Comparison of ENCODE assay signal across 9 cellular contexts in genomic region chr12:46472893-46473633, GRCh38.
DNase-seq lines count a peak whose midpoint lies in the region; ATAC-seq, FAIRE-seq and TF ChIP-seq lines count a peak whose summit lies in the region.
"Had no signal": no experiment of that assay in that cellular context is flagged by ENCODE, and none has a peak within 500 bp of the region (broad histone marks: within the 10 kb centered on the region; RNA-seq: fewer than 3 reads in every experiment).

No MANE protein-coding gene starts in this region.

- WGBS in pancreas, 2 donors = 7 to 9% methylated on average over 4 of the region's 4 CpGs

- H3K4me3 ChIP-seq in GM08714 (ENCODE audit: low read length) (0 out of 2 replicates have a peak overlapping the region, but pooled peaks have one; percentile 57), coronary artery (no peak overlapping the region), pancreas (no peak overlapping the region), Karpas-422 (ENCODE audit: low read length) (no peak overlapping the region)

- TF ChIP-seq CTCF in coronary artery (IDR thresholded peaks at IDR 0.05) (no peak), pancreas (IDR thresholded peaks at IDR 0.05) (no peak), nephron progenitor cell (IDR thresholded peaks at IDR 0.05) (no peak)

- H3K27me3 ChIP-seq in pancreas = no peaks in the 10 kb centered on the region
- H3K27me3 ChIP-seq in Karpas-422 (ENCODE audit: low read length) = no peaks in the 10 kb centered on the region

- DNase-seq in NCI-H2081 (lab: John Stamatoyannopoulos, UW) = peak; percentile 47 to 72
- no peak for DNase-seq in coronary artery (ENCODE audit: low spot score)
- DNase-seq in pancreas = peak in 1 of 6 donors; percentile 19
- DNase-seq in activated CD4-positive, alpha-beta T cell treated with anti-CD3 and anti-CD28 coated beads, Interleukin-2, amount 50 U/mL, for 1 hour = no peak
- DNase-seq in nephron progenitor cell = no peak
- no peak for DNase-seq in Karpas-422
- no peak for DNase-seq in activated T-cell treated with anti-CD3 and anti-CD28 coated beads, Interleukin-2, amount 50 U/mL, for 48 hours

- H3K4me1 ChIP-seq in pancreas (peaks cover 13 to 28% (median 13%) of the 10 kb centered on the region in 3 donors), Karpas-422 (ENCODE audit: low read length) (no peaks in the 10 kb centered on the region)

- no peak overlapping the region for H3K9ac ChIP-seq in Karpas-422 (ENCODE audit: low read length)

- no peaks in the 10 kb centered on the region for H3K9me2 ChIP-seq in Karpas-422 (replicated peaks; ENCODE audit: insufficient read depth, low read length)

- ATAC-seq in pancreas = peak; percentile 65 to 83 (median 80)

- H3K4me3 Mint-ChIP-seq in nephron progenitor cell = no peak overlapping the region

- H3K27ac ChIP-seq in coronary artery (peak overlapping the region; percentile 83 to 92), pancreas (peak overlapping the region; percentile 40 to 82 (median 63)), Karpas-422 (ENCODE audit: low read length) (no peak overlapping the region)

- FAIRE-seq in pancreas (lab: Jason Lieb, UNC) = peak; percentile 34

- no peaks in the 10 kb centered on the region for H4K20me1 ChIP-seq in Karpas-422 (ENCODE audit: insufficient read depth, low read depth, low read length)

- no peaks in the 10 kb centered on the region for H3K27me3 Mint-ChIP-seq in nephron progenitor cell (ENCODE audit: low read depth, poor library complexity)
- H3K27me3 Mint-ChIP-seq: memory B cell had no signal

- H2AFZ ChIP-seq in Karpas-422 (ENCODE audit: low read length) = no peak overlapping the region

- no peaks in the 10 kb centered on the region for H3K79me2 ChIP-seq in Karpas-422 (ENCODE audit: low read length)

- no peak overlapping the region for H3K4me2 ChIP-seq in Karpas-422 (ENCODE audit: low read depth, low read length, poor library complexity, severe bottlenecking)

- H3K27ac Mint-ChIP-seq in nephron progenitor cell = no peak overlapping the region
- H3K27ac Mint-ChIP-seq: memory B cell had no signal

- no peaks in the 10 kb centered on the region for H3K9me3 Mint-ChIP-seq in nephron progenitor cell
- H3K9me3 Mint-ChIP-seq: memory B cell had no signal

- H3K36me3 ChIP-seq in pancreas (no peaks in the 10 kb centered on the region), Karpas-422 (ENCODE audit: insufficient read depth, low read length) (no peaks in the 10 kb centered on the region)

- no peaks in the 10 kb centered on the region for H3K36me3 Mint-ChIP-seq in nephron progenitor cell (ENCODE audit: low read depth)

- peaks cover 5% of the 10 kb centered on the region for H3K4me1 Mint-ChIP-seq in nephron progenitor cell

- H3K9me3 ChIP-seq in pancreas (no peaks in the 10 kb centered on the region), Karpas-422 (ENCODE audit: low read length) (no peaks in the 10 kb centered on the region)

- intact Hi-C loops in pancreas (cut with DNase I) = no loop called here

Comparison
In these comparisons a context has a peak if more than half of its experiments do, and no peak if none do; other contexts are left out.
1. DNase-seq: peak in NCI-H2081 (2 of 2); none in coronary artery (single experiment), activated CD4-positive, alpha-beta T cell treated with anti-CD3 and anti-CD28 coated beads, Interleukin-2, amount 50 U/mL, for 1 hour (single experiment), nephron progenitor cell (single experiment), Karpas-422 (single experiment) and activated T-cell treated with anti-CD3 and anti-CD28 coated beads, Interleukin-2, amount 50 U/mL, for 48 hours (0 of 2).